Comparison of ENCODE assay signal across 9 cellular contexts in genomic region chr21:45309069-45309521, GRCh38. TPM values are rescaled to one million over a fixed set of nuclear protein-coding genes. Genes with fewer than 3 reads are reported as not detected.
DNase-seq lines count a peak whose midpoint lies in the region; ATAC-seq, FAIRE-seq and TF ChIP-seq lines count a peak whose summit lies in the region.
"Had no signal": no experiment of that assay in that cellular context is flagged by ENCODE, and none has a peak within 500 bp of the region (broad histone marks: within the 10 kb centered on the region; RNA-seq: fewer than 3 reads in every experiment).

No MANE protein-coding gene starts in this region.

- DNase-seq in 8988T (peak; percentile 59), GM23248 (peak; percentile 67), SJSA1 (ENCODE audit: low read depth in 1 of 2, low spot score in 2 of 2) (peak; percentile 89 to 94), brain microvascular endothelial cell (peak; percentile 84), keratinocyte (ENCODE audit: low read depth, low spot score) (no peak)
- DNase-seq in stimulated activated CD4-positive, alpha-beta T cell treated with anti-CD3 and anti-CD28 coated beads, Interleukin-2, amount 100 ng/mL, for 48 hours = peak; percentile 51

- H3K9me3 ChIP-seq in GM23248 (ENCODE audit: low read depth) (no peaks in the 10 kb centered on the region), SJSA1 (replicated peaks) (no peaks in the 10 kb centered on the region), keratinocyte (ENCODE audit: control insufficient read depth, low read depth, low read length) (no peaks in the 10 kb centered on the region)

- H3K27ac ChIP-seq in GM23248 (no peak overlapping the region), SJSA1 (peak overlapping the region; percentile 93), brain microvascular endothelial cell (peak overlapping the region; percentile 98), keratinocyte (ENCODE audit: control insufficient read depth, insufficient read depth, low read length) (no peak overlapping the region)

- H3K4me3 ChIP-seq in GM23248 = no peak overlapping the region
- H3K4me3 ChIP-seq in SJSA1 = no peak overlapping the region
- H3K4me3 ChIP-seq in brain microvascular endothelial cell (ENCODE audit: low read depth, low read length) = no peak overlapping the region
- H3K4me3 ChIP-seq in keratinocyte (ENCODE audit: control insufficient read depth in 2 of 3, extremely low read depth in 1 of 3, insufficient read depth in 2 of 3, low read depth in 1 of 3, low read length in 3 of 3) = no peak overlapping the region

- H3K9ac ChIP-seq in GM23248 = peak overlapping the region; percentile 6; the same call in 1 of the 2 replicates
- H3K9ac ChIP-seq in keratinocyte (ENCODE audit: control insufficient read depth, extremely low read depth, insufficient read depth, low read length) = no peak overlapping the region

- dilution Hi-C loops in keratinocyte (cut with MboI; ENCODE audit: extremely low pct_ligation_motif_present, low sequenced_read_pairs) = no loop called here

- H3K9me1 ChIP-seq in keratinocyte (ENCODE audit: control insufficient read depth, extremely low read depth, insufficient read depth, low read length) = no peaks in the 10 kb centered on the region

- no peaks in the 10 kb centered on the region for H3K9me2 ChIP-seq in GM23248 (ENCODE audit: insufficient read depth)

- H3K36me3 ChIP-seq in GM23248 (ENCODE audit: low read depth) (no peaks in the 10 kb centered on the region), SJSA1 (no peaks in the 10 kb centered on the region), brain microvascular endothelial cell (replicated peaks) (no peaks in the 10 kb centered on the region), keratinocyte (ENCODE audit: control insufficient read depth in 2 of 2, extremely low read depth in 1 of 2, insufficient read depth in 2 of 2, low read length in 2 of 2) (no peaks in the 10 kb centered on the region)

- ATAC-seq in HG03521 (IDR thresholded peaks at IDR 0.05; ENCODE audit: unreplicated experiment) (no peak), HG02678 (IDR thresholded peaks at IDR 0.05; ENCODE audit: unreplicated experiment) (no peak)

- in situ Hi-C loops in GM23248 (cut with MboI) = no loop called here
- in situ Hi-C loops in brain microvascular endothelial cell (cut with HindIII; ENCODE audit: low pct_ligation_motif_present, low sequenced_read_pairs) = no loop called here

- peak overlapping the region; percentile 39 for H3K4me2 ChIP-seq in GM23248 (ENCODE audit: unreplicated experiment)
- H3K4me2 ChIP-seq in keratinocyte (ENCODE audit: control insufficient read depth, extremely low read depth, insufficient read depth, low read depth, low read length) = peak overlapping the region; percentile 15

- WGBS in GM23248 (ENCODE audit: low coverage in 1 of 2, low lambda C conversion rate in 2 of 2, missing lambda C conversion rate in 2 of 2), 2 experiments = 50 to 53% methylated on average over 10 of the region's 10 CpGs

- FAIRE-seq in keratinocyte (lab: Jason Lieb, UNC) = no peak
- FAIRE-seq: GM18507 had no signal

- H4K20me1 ChIP-seq in GM23248 (ENCODE audit: insufficient read depth) = no peaks in the 10 kb centered on the region
- no peaks in the 10 kb centered on the region for H4K20me1 ChIP-seq in keratinocyte (ENCODE audit: control insufficient read depth, extremely low read depth, insufficient read depth, low read length)

- H3K4me1 ChIP-seq in GM23248 (ENCODE audit: insufficient read depth) = peaks cover 6% of the 10 kb centered on the region
- H3K4me1 ChIP-seq in SJSA1 (replicated peaks) = peaks cover 47% of the 10 kb centered on the region
- H3K4me1 ChIP-seq in keratinocyte (ENCODE audit: control insufficient read depth, extremely low read depth, insufficient read depth, low read length) = no peaks in the 10 kb centered on the region

- H3K27me3 ChIP-seq in GM23248 (replicated peaks; ENCODE audit: insufficient read depth) (no peaks in the 10 kb centered on the region), SJSA1 (replicated peaks) (no peaks in the 10 kb centered on the region), brain microvascular endothelial cell (replicated peaks) (no peaks in the 10 kb centered on the region), keratinocyte (ENCODE audit: control insufficient read depth, extremely low read depth, insufficient read depth, low read length) (peaks cover 12% of the 10 kb centered on the region)

- H2AFZ ChIP-seq in GM23248 (no peak overlapping the region), keratinocyte (ENCODE audit: control insufficient read depth, low read length) (no peak overlapping the region)

- H3K79me2 ChIP-seq in GM23248 (ENCODE audit: insufficient read depth) = no peaks in the 10 kb centered on the region
- no peaks in the 10 kb centered on the region for H3K79me2 ChIP-seq in keratinocyte (ENCODE audit: control insufficient read depth, insufficient read depth, low read length)

- no peaks in the 10 kb centered on the region for H3F3A ChIP-seq in GM23248 (ENCODE audit: insufficient read depth)

- TF ChIP-seq CTCF in brain microvascular endothelial cell (IDR thresholded peaks at IDR 0.05; ENCODE audit: low read depth, low read length, missing control alignments) (peak; percentile 91), keratinocyte (optimal IDR thresholded peaks at IDR 0.05 in 1 of 3, IDR thresholded peaks at IDR 0.05 in 1 of 3, conservative IDR thresholded peaks at IDR 0.05 in 1 of 3; ENCODE audit: extremely low read depth in 1 of 3, insufficient read depth in 2 of 3, low read length in 3 of 3) (peak; percentile 73 to 85 (median 76))

RNA-seq across cellular contexts. Expression of gene POFUT2, which starts 21.4 kb away (rescaled TPM):
- total RNA-seq in GM23248 (2014; rRNA removed; shearing (Covaris generic)) = 48.2 and 54.0 TPM in 2 replicates
- 30.1 and 30.9 TPM in 2 replicates for polyA plus RNA-seq in GM23248 (2016; fragmentation: Nextera tagmentation; extraction: Ambion mirVana)
- 32.6 and 42.0 TPM in 2 replicates for total RNA-seq in SJSA1 (2014; rRNA removed; shearing (Covaris generic))
- 8.8 to 18.7 TPM (median 9.6 TPM) in 3 replicates for polyA plus RNA-seq in keratinocyte
- 18.2 TPM for polyA plus RNA-seq in keratinocyte (2011; ENCODE audit: low read depth)
- polyA plus RNA-seq in keratinocyte (2011; cell fraction: cytosol; rRNA removed) = 5.5 and 7.4 TPM in 2 replicates
- 43.9 and 45.4 TPM in 2 replicates for polyA plus RNA-seq in keratinocyte (2011; cell fraction: nucleus; rRNA removed)
- 10.7 and 16.1 TPM in 2 replicates for polyA plus RNA-seq in keratinocyte (2012; ENCODE audit: low replicate concordance)
- polyA minus RNA-seq in keratinocyte = 6.3 to 13.2 TPM (median 6.7 TPM) in 3 replicates
- polyA minus RNA-seq in keratinocyte (2011; cell fraction: cytosol; rRNA and poly(A)+ RNA removed) = 4.4 TPM
- polyA minus RNA-seq in keratinocyte (2011; cell fraction: nucleus; rRNA and poly(A)+ RNA removed) = 12.2 and 14.1 TPM in 2 replicates

Comparison
In these comparisons a context has a peak if more than half of its experiments do, and no peak if none do; other contexts are left out.
1. H3K27ac ChIP-seq: peak in SJSA1 (single experiment) and brain microvascular endothelial cell (single experiment); none in GM23248 (single experiment) and keratinocyte (single experiment).